ENCODE assay signal across 8 cellular contexts in genomic region chr12:118372541-118373495, GRCh38. TPM values are rescaled to one million over a fixed set of nuclear protein-coding genes. Genes with fewer than 3 reads are reported as not detected.
A peak's percentile ranks its signal among the peaks of the same experiment; 100 is the strongest.
DNase-seq lines count a peak whose midpoint lies in the region; ATAC-seq lines count a peak whose summit lies in the region.

Gene TAOK3 (minus strand): TSS chr12:118372907. CDS start chr12:118255567, 117,340 bp downstream.

- H3K36me3 ChIP-seq in NT2/D1 (ENCODE audit: insufficient read depth, insufficient read length, low read length) (no peaks in the 10 kb centered on the region), endocrine pancreas (ENCODE audit: control insufficient read depth, insufficient read depth, low read length) (no peaks in the 10 kb centered on the region), mesendoderm (ENCODE audit: control insufficient read depth, insufficient read depth, low read length) (no peaks in the 10 kb centered on the region)

- no peaks in the 10 kb centered on the region for H3K9me3 ChIP-seq in NT2/D1 (ENCODE audit: insufficient read depth, low read length)
- no peaks in the 10 kb centered on the region for H3K9me3 ChIP-seq in endocrine pancreas (ENCODE audit: control insufficient read depth, low read length)

- H4K5ac ChIP-seq in mesendoderm (ENCODE audit: low read length) = no peak within 1 kb of the TSS

- no peak within 1 kb of the TSS for H2AK5ac ChIP-seq in mesendoderm (ENCODE audit: low read length)

- peak within 1 kb of the TSS; percentile 88 for H3K56ac ChIP-seq in mesendoderm (ENCODE audit: low read length)

- peak within 1 kb of the TSS; percentile 57 for H3K18ac ChIP-seq in mesendoderm (ENCODE audit: low read length)

- peak within 1 kb of the TSS; percentile 78 for H3K4me2 ChIP-seq in mesendoderm (ENCODE audit: low read length)

- H3K79me2 ChIP-seq in mesendoderm (ENCODE audit: control insufficient read depth, insufficient read depth, low read length) = peaks cover 9% of the 10 kb centered on the region

- H4K8ac ChIP-seq in mesendoderm (ENCODE audit: low read depth, low read length) = peak within 1 kb of the TSS; percentile 66

- H3K4me1 Mint-ChIP-seq in activated CD8-positive, alpha-beta memory T cell treated with anti-CD3 and anti-CD28 coated beads, Interleukin-2, amount 10 ng/mL, durations not matched to agents 7 days and 5 days = peaks cover 40% of the 10 kb centered on the region

- peak; percentile 75 for ATAC-seq in GM21381 (IDR thresholded peaks at IDR 0.05; ENCODE audit: unreplicated experiment)
- ATAC-seq in activated CD8-positive, alpha-beta memory T cell treated with anti-CD3 and anti-CD28 coated beads, Interleukin-2, amount 10 ng/mL, durations not matched to agents 7 days and 5 days = peak; percentile 88

- peak within 1 kb of the TSS; percentile 88 for H3K4me3 Mint-ChIP-seq in activated CD8-positive, alpha-beta memory T cell treated with anti-CD3 and anti-CD28 coated beads, Interleukin-2, amount 10 ng/mL, durations not matched to agents 7 days and 5 days

- H3K27ac ChIP-seq in mesendoderm (ENCODE audit: low read depth, low read length) = no peak within 1 kb of the TSS

- no peak within 1 kb of the TSS for H2BK120ac ChIP-seq in mesendoderm (ENCODE audit: low read depth, low read length)

- H3K4me3 ChIP-seq in NT2/D1 (ENCODE audit: insufficient read length, low read depth) (peak within 1 kb of the TSS; percentile 90), endocrine pancreas (ENCODE audit: control insufficient read depth, insufficient read depth, low read length) (peak within 1 kb of the TSS; percentile 90), mesendoderm (ENCODE audit: low read length) (peak within 1 kb of the TSS; percentile 87)

- no peaks in the 10 kb centered on the region for H3K9me3 Mint-ChIP-seq in activated CD8-positive, alpha-beta memory T cell treated with anti-CD3 and anti-CD28 coated beads, Interleukin-2, amount 10 ng/mL, durations not matched to agents 7 days and 5 days (ENCODE audit: low read depth)

- peak within 1 kb of the TSS; percentile 26 for H3K4ac ChIP-seq in mesendoderm (ENCODE audit: low read depth, low read length)

- WGBS in mesendoderm (ENCODE audit: extremely low coverage, insufficient coverage, low lambda C conversion rate) = no CpG with 5 or more reads among the region's 75 CpGs

- H3K4me1 ChIP-seq in NT2/D1 (ENCODE audit: insufficient read depth, insufficient read length) = peaks cover 3% of the 10 kb centered on the region
- H3K4me1 ChIP-seq in endocrine pancreas (ENCODE audit: control insufficient read depth, insufficient read depth, low read length) = peaks cover 11% of the 10 kb centered on the region
- no peaks in the 10 kb centered on the region for H3K4me1 ChIP-seq in mesendoderm (ENCODE audit: control insufficient read depth, low read depth, low read length)

- no peaks in the 10 kb centered on the region for H3K36me3 Mint-ChIP-seq in activated CD8-positive, alpha-beta memory T cell treated with anti-CD3 and anti-CD28 coated beads, Interleukin-2, amount 10 ng/mL, durations not matched to agents 7 days and 5 days

- peaks cover 6% of the 10 kb centered on the region for H3K79me1 ChIP-seq in mesendoderm (ENCODE audit: low read length)

- H3K9ac ChIP-seq in NT2/D1 (ENCODE audit: insufficient read length, low read depth) (peak within 1 kb of the TSS; percentile 80), endocrine pancreas (ENCODE audit: control insufficient read depth, insufficient read depth, low read length) (peak within 1 kb of the TSS; percentile 91), mesendoderm (ENCODE audit: low read length) (peak within 1 kb of the TSS; percentile 78)

- peak within 1 kb of the TSS; percentile 29 for H3K23ac ChIP-seq in mesendoderm (ENCODE audit: low read length)

- H2BK15ac ChIP-seq in mesendoderm (replicated peaks; ENCODE audit: low read depth) = no peak within 1 kb of the TSS

- peak within 1 kb of the TSS; percentile 90 for H3K27ac Mint-ChIP-seq in activated CD8-positive, alpha-beta memory T cell treated with anti-CD3 and anti-CD28 coated beads, Interleukin-2, amount 10 ng/mL, durations not matched to agents 7 days and 5 days

- peaks cover 3% of the 10 kb centered on the region for H3K27me3 Mint-ChIP-seq in activated CD8-positive, alpha-beta memory T cell treated with anti-CD3 and anti-CD28 coated beads, Interleukin-2, amount 10 ng/mL, durations not matched to agents 7 days and 5 days

- peaks cover 33% of the 10 kb centered on the region for H3K27me3 ChIP-seq in NT2/D1 (ENCODE audit: insufficient read depth, insufficient read length)
- H3K27me3 ChIP-seq in endocrine pancreas (ENCODE audit: control insufficient read depth, insufficient read depth, low read length) = no peaks in the 10 kb centered on the region
- H3K27me3 ChIP-seq in mesendoderm (ENCODE audit: insufficient read depth, low read length, poor library complexity) = peaks cover 2% of the 10 kb centered on the region

- no peak within 1 kb of the TSS for H2BK5ac ChIP-seq in mesendoderm (ENCODE audit: low read length)

- DNase-seq in COR-L47 (lab: John Stamatoyannopoulos, UW) (peak; percentile 97), HUDEP-2 (lab: John Stamatoyannopoulos, UW; ENCODE audit: unreplicated experiment in 76 of 76) (peak in 75 of 76 experiments; percentile 74 to 99 (median 96)), NT2/D1 (ENCODE audit: low read depth, low spot score) (peak; percentile 96), mesendoderm (peak; percentile 99)
- peak; percentile 98 for DNase-seq in activated CD8-positive, alpha-beta memory T cell treated with anti-CD3 and anti-CD28 coated beads, Interleukin-2, amount 10 ng/mL, durations not matched to agents 7 days and 5 days
- peak; percentile 93 for DNase-seq in stimulated activated CD8-positive, alpha-beta memory T cell treated with anti-CD3 and anti-CD28 coated beads, Interleukin-15, amount 100 ng/mL, for 1 hour (ENCODE audit: low read depth)

- CTCF ChIA-PET in activated CD8-positive, alpha-beta memory T cell treated with anti-CD3 and anti-CD28 coated beads, Interleukin-2, amount 10 ng/mL, durations not matched to agents 7 days and 5 days (lab: Charles Lee) = interaction anchor here (1.0 to 1.8 kb wide), 6 partner anchors 15 to 253 kb away, joined by 4 to 27 read pairs (median 7); no protein-coding TSS in a partner anchor

RNA-seq across cellular contexts. Expression of gene TAOK3, which starts in this region (rescaled TPM):
- total RNA-seq in activated CD8-positive, alpha-beta memory T cell treated with anti-CD3 and anti-CD28 coated beads, Interleukin-2, amount 10 ng/mL, durations not matched to agents 7 days and 5 days = 10 to 100 TPM; 60.5 to 64.9 TPM
- polyA plus RNA-seq in mesendoderm (2013, experiment 1 of 2) = 5.0 TPM
- polyA plus RNA-seq in mesendoderm (2013, experiment 2 of 2) = 5.2 TPM
